ENCODE assay signal across 8 cellular contexts in genomic region chr19:55605207-55605636, GRCh38. TPM values are rescaled to one million over a fixed set of nuclear protein-coding genes. Genes with fewer than 3 reads are reported as not detected.
DNase-seq lines count a peak whose midpoint lies in the region; ATAC-seq and TF ChIP-seq lines count a peak whose summit lies in the region.

No MANE protein-coding gene starts in this region.

- intact Hi-C loops in Right ventricle myocardium superior (cut with DNase I) (loop anchor here (5.0 kb wide), 1 partner anchor 88 kb away; no protein-coding TSS in a partner anchor), tibial artery (cut with DNase I; ENCODE audit: low total_unique reads) (no loop called here)

- H3K9me3 ChIP-seq in parathyroid adenoma (ENCODE audit: control insufficient read depth, low read length) (no peaks in the 10 kb centered on the region), tibial artery (no peaks in the 10 kb centered on the region)

- H3K27ac Mint-ChIP-seq in activated naive CD8-positive, alpha-beta T cell treated with anti-CD3 and anti-CD28 coated beads for 36 hours, result peak overlapping the region; percentile 96

- ATAC-seq in HG02759 (IDR thresholded peaks at IDR 0.05; ENCODE audit: unreplicated experiment), result peak; percentile 78
- peak; percentile 88 for ATAC-seq in Right ventricle myocardium superior (ENCODE audit: poor library complexity)

- H3K4me3 Mint-ChIP-seq in activated naive CD8-positive, alpha-beta T cell treated with anti-CD3 and anti-CD28 coated beads for 36 hours, result peak overlapping the region; percentile 88

- H3K27me3 Mint-ChIP-seq in activated naive CD8-positive, alpha-beta T cell treated with anti-CD3 and anti-CD28 coated beads for 36 hours, result no peaks in the 10 kb centered on the region

- TF ChIP-seq CTCF in GM12864 (IDR thresholded peaks at IDR 0.05; ENCODE audit: low read depth, low read length, missing control alignments), result no peak
- TF ChIP-seq CTCF in parathyroid adenoma (IDR thresholded peaks at IDR 0.05), result no peak
- TF ChIP-seq CTCF in tibial artery (IDR thresholded peaks at IDR 0.05), result peak in 1 of 2 experiments; percentile 16

- peak overlapping the region; percentile 70 for H3K4me2 ChIP-seq in parathyroid adenoma (ENCODE audit: low read length)

- peaks cover 16% of the 10 kb centered on the region for H3K4me1 ChIP-seq in parathyroid adenoma
- H3K4me1 ChIP-seq in tibial artery, result peaks cover 3 to 53% (median 34%) of the 10 kb centered on the region in 4 donors

- no peaks in the 10 kb centered on the region for H3K9me3 Mint-ChIP-seq in activated naive CD8-positive, alpha-beta T cell treated with anti-CD3 and anti-CD28 coated beads for 36 hours

- H3K36me3 Mint-ChIP-seq in activated naive CD8-positive, alpha-beta T cell treated with anti-CD3 and anti-CD28 coated beads for 36 hours, result peaks cover 27% of the 10 kb centered on the region

- H2AFZ ChIP-seq in parathyroid adenoma, result peak overlapping the region; percentile 73

- no peak overlapping the region for H3K9ac ChIP-seq in parathyroid adenoma

- H3K36me3 ChIP-seq in parathyroid adenoma (ENCODE audit: control insufficient read depth, insufficient read depth, low read length) (no peaks in the 10 kb centered on the region), tibial artery (peaks cover 0 to 27% (median 2%) of the 10 kb centered on the region in 3 donors)

- H3K79me2 ChIP-seq in parathyroid adenoma, result peaks cover 35% of the 10 kb centered on the region

- peak overlapping the region; percentile 98 for H3K4me3 ChIP-seq in GM12864 (ENCODE audit: low read depth, low read length)
- peak overlapping the region; percentile 94 for H3K4me3 ChIP-seq in parathyroid adenoma (ENCODE audit: low read depth, low read length)
- peak overlapping the region; percentile 92 to 96 for H3K4me3 ChIP-seq in tibial artery

- H3K27me3 ChIP-seq in parathyroid adenoma (ENCODE audit: control insufficient read depth, insufficient read depth, low read length), result no peaks in the 10 kb centered on the region
- H3K27me3 ChIP-seq in tibial artery, result no peaks in the 10 kb centered on the region

- peaks cover 43% of the 10 kb centered on the region for H3K4me1 Mint-ChIP-seq in activated naive CD8-positive, alpha-beta T cell treated with anti-CD3 and anti-CD28 coated beads for 36 hours

- H3K27ac ChIP-seq in parathyroid adenoma (peak overlapping the region; percentile 91), tibial artery (peak overlapping the region; percentile 95)

- DNase-seq in GM12864 (ENCODE audit: low read depth) (peak; percentile 91), NCI-H128 (lab: John Stamatoyannopoulos, UW; ENCODE audit: unreplicated experiment) (peak; percentile 96), SKM-1 treated with dmso at 0.1 percent for 144 hours (lab: John Stamatoyannopoulos, UW; ENCODE audit: unreplicated experiment) (peak; percentile 76), Right ventricle myocardium superior (peak; percentile 99), tibial artery (peak; percentile 95 to 98)
- DNase-seq in activated naive CD8-positive, alpha-beta T cell treated with anti-CD3 and anti-CD28 coated beads for 36 hours, result peak; percentile 100

RNA-seq across cellular contexts. Expression of gene ZNF865, which starts 0.2 kb away (rescaled TPM):
- 10 to 100 TPM; 10.5 to 10.7 TPM for total RNA-seq in activated naive CD8-positive, alpha-beta T cell treated with anti-CD3 and anti-CD28 coated beads for 36 hours
- total RNA-seq in Right ventricle myocardium superior, result 17.4 TPM

RNA-seq across cellular contexts. Expression of gene ZNF524, which starts 5.1 kb away (rescaled TPM):
- 10 to 100 TPM; 10.8 to 11.5 TPM for total RNA-seq in activated naive CD8-positive, alpha-beta T cell treated with anti-CD3 and anti-CD28 coated beads for 36 hours
- 17.5 TPM for total RNA-seq in Right ventricle myocardium superior

RNA-seq across cellular contexts. Expression of gene FIZ1, which starts 5.9 kb away (rescaled TPM):
- 10 to 100 TPM; 19.8 to 20.7 TPM for total RNA-seq in activated naive CD8-positive, alpha-beta T cell treated with anti-CD3 and anti-CD28 coated beads for 36 hours
- 13.0 TPM for total RNA-seq in Right ventricle myocardium superior

RNA-seq across cellular contexts. Expression of gene ZNF784, which starts 19.1 kb away (rescaled TPM):
- 1 to 10 TPM; 3.7 to 3.9 TPM for total RNA-seq in activated naive CD8-positive, alpha-beta T cell treated with anti-CD3 and anti-CD28 coated beads for 36 hours
- 11.7 TPM for total RNA-seq in Right ventricle myocardium superior

RNA-seq across cellular contexts. Expression of gene ZNF579, which starts 24.6 kb away (rescaled TPM):
- 1 to 10 TPM; 5.5 to 6.1 TPM for total RNA-seq in activated naive CD8-positive, alpha-beta T cell treated with anti-CD3 and anti-CD28 coated beads for 36 hours
- total RNA-seq in Right ventricle myocardium superior, result 13.6 TPM

Comparison
In these comparisons a context has a peak if more than half of its experiments do, and no peak if none do; other contexts are left out.
1. Peak in every context shown above with its lines: DNase-seq, ATAC-seq, H3K4me3 ChIP-seq and H3K27ac ChIP-seq.